In the genomic region with DNA sequence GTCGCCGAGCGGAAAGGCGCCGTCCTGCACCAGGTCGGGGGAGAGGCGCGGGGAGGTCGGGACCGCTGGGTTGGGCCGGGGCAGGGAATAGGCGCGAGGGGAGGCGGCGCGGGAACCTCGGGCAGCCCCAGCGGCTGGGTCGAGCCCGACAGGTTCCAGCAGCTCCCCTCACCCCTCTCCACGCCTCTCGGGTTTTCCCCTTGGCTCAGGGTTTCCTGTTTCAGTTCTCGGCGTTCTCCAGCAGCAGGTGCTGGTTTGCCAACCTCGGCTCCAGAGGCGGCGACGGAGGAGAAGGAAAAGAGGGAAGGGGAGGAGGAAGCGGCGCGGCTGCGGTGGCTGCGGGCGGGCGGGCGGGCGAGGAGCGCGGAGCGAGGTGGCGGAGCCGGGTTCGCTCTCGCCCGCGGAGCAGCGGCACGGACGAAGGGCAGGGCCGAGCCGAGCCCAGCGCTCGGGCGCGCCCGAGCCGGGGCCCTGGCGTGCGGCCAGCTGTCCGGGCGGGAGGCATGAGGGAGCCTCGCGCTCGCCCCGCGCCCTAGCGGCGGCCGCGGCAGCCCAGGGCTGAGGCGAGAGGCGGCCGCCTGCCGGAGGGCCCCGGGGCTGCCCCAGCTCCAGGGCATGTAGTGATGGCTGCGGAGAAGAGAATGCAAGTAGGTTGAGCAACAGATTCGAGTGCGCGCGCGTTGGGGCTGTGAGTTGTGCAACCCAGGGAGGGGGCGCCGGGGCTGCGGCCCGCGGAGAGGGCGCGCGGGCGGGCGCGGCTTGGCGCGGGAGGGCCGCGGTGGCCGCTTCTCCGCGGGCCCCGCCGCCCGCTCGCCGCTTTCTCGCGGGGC, we compare ENCODE assay signal across 1 cellular context.
TF ChIP-seq lines count a peak whose summit lies in the region.

A gene (plus strand): TSS at position 816 of the 830 bp plus-strand sequence. CDS start 20 bp downstream, outside the sequence.

TF ChIP-seq in HepG2, 621 proteins besides CTCF, POLR2A, EP300 and RAD21 (continued from another document and continues in another):
- TF ChIP-seq, protein P1, sequence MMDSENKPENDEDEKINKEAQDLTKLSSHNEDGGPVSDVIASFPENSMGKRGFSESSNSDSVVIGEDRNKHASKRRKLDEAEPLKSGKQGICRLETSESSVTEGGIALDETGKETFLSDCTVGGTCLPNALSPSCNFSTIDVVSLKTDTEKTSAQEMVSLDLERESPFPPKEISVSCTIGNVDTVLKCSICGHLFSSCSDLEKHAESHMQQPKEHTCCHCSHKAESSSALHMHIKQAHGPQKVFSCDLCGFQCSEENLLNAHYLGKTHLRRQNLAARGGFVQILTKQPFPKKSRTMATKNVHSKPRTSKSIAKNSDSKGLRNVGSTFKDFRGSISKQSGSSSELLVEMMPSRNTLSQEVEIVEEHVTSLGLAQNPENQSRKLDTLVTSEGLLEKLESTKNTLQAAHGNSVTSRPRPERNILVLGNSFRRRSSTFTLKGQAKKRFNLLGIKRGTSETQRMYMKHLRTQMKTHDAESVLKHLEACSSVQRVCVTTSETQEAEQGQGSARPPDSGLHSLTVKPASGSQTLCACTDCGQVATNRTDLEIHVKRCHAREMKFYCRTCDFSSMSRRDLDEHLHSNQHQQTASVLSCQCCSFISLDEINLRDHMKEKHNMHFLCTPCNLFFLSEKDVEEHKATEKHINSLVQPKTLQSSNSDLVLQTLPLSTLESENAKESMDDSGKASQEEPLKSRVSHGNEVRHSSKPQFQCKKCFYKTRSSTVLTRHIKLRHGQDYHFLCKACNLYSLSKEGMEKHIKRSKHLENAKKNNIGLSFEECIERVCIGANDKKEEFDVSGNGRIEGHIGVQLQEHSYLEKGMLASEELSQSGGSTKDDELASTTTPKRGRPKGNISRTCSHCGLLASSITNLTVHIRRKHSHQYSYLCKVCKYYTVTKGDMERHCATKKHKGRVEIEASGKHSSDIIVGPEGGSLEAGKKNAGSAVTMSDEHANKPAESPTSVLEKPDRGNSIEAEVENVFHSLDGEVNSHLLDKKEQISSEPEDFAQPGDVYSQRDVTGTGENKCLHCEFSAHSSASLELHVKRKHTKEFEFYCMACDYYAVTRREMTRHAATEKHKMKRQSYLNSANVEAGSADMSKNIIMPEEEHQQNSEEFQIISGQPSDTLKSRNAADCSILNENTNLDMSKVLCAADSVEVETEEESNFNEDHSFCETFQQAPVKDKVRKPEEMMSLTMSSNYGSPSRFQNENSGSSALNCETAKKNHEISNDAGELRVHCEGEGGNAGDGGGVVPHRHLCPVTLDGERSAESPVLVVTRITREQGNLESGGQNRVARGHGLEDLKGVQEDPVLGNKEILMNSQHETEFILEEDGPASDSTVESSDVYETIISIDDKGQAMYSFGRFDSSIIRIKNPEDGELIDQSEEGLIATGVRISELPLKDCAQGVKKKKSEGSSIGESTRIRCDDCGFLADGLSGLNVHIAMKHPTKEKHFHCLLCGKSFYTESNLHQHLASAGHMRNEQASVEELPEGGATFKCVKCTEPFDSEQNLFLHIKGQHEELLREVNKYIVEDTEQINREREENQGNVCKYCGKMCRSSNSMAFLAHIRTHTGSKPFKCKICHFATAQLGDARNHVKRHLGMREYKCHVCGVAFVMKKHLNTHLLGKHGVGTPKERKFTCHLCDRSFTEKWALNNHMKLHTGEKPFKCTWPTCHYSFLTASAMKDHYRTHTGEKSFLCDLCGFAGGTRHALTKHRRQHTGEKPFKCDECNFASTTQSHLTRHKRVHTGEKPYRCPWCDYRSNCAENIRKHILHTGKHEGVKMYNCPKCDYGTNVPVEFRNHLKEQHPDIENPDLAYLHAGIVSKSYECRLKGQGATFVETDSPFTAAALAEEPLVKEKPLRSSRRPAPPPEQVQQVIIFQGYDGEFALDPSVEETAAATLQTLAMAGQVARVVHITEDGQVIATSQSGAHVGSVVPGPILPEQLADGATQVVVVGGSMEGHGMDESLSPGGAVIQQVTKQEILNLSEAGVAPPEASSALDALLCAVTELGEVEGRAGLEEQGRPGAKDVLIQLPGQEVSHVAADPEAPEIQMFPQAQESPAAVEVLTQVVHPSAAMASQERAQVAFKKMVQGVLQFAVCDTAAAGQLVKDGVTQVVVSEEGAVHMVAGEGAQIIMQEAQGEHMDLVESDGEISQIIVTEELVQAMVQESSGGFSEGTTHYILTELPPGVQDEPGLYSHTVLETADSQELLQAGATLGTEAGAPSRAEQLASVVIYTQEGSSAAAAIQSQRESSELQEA (CRISPR knock-in tag; IDR thresholded peaks at IDR 0.05; ENCODE audit: not compliant biosample characterization) = peak; percentile 22
- TF ChIP-seq NFYB (CRISPR knock-in tag; IDR thresholded peaks at IDR 0.05) (no peak), ZNF317 (CRISPR knock-in tag; IDR thresholded peaks at IDR 0.05) (no peak), MAFF (IDR thresholded peaks at IDR 0.05; ENCODE audit: low read depth, low read length) (no peak), ZNF230 (CRISPR knock-in tag; IDR thresholded peaks at IDR 0.05) (no peak)
- TF ChIP-seq, protein P2, sequence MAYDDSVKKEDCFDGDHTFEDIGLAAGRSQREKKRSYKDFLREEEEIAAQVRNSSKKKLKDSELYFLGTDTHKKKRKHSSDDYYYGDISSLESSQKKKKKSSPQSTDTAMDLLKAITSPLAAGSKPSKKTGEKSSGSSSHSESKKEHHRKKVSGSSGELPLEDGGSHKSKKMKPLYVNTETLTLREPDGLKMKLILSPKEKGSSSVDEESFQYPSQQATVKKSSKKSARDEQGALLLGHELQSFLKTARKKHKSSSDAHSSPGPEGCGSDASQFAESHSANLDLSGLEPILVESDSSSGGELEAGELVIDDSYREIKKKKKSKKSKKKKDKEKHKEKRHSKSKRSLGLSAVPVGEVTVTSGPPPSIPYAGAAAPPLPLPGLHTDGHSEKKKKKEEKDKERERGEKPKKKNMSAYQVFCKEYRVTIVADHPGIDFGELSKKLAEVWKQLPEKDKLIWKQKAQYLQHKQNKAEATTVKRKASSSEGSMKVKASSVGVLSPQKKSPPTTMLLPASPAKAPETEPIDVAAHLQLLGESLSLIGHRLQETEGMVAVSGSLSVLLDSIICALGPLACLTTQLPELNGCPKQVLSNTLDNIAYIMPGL (CRISPR knock-in tag; IDR thresholded peaks at IDR 0.05; ENCODE audit: borderline replicate concordance in 1 of 2, low read depth in 1 of 2) = peak; percentile 43 to 62; a peak in 3 of 4 replicates
- TF ChIP-seq, protein P3, sequence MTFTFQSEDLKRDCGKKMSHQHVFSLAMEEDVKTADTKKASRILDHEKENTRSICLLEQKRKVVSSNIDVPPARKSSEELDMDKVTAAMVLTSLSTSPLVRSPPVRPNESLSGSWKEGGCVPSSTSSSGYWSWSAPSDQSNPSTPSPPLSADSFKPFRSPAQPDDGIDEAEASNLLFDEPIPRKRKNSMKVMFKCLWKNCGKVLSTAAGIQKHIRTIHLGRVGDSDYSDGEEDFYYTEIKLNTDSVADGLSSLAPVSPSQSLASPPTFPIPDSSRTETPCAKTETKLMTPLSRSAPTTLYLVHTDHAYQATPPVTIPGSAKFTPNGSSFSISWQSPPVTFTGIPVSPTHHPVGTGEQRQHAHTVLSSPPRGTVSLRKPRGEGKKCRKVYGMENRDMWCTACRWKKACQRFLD (CRISPR knock-in tag; IDR thresholded peaks at IDR 0.05; ENCODE audit: borderline replicate concordance) = no peak
- TF ChIP-seq, protein P4, sequence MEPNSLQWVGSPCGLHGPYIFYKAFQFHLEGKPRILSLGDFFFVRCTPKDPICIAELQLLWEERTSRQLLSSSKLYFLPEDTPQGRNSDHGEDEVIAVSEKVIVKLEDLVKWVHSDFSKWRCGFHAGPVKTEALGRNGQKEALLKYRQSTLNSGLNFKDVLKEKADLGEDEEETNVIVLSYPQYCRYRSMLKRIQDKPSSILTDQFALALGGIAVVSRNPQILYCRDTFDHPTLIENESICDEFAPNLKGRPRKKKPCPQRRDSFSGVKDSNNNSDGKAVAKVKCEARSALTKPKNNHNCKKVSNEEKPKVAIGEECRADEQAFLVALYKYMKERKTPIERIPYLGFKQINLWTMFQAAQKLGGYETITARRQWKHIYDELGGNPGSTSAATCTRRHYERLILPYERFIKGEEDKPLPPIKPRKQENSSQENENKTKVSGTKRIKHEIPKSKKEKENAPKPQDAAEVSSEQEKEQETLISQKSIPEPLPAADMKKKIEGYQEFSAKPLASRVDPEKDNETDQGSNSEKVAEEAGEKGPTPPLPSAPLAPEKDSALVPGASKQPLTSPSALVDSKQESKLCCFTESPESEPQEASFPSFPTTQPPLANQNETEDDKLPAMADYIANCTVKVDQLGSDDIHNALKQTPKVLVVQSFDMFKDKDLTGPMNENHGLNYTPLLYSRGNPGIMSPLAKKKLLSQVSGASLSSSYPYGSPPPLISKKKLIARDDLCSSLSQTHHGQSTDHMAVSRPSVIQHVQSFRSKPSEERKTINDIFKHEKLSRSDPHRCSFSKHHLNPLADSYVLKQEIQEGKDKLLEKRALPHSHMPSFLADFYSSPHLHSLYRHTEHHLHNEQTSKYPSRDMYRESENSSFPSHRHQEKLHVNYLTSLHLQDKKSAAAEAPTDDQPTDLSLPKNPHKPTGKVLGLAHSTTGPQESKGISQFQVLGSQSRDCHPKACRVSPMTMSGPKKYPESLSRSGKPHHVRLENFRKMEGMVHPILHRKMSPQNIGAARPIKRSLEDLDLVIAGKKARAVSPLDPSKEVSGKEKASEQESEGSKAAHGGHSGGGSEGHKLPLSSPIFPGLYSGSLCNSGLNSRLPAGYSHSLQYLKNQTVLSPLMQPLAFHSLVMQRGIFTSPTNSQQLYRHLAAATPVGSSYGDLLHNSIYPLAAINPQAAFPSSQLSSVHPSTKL (CRISPR knock-in tag; IDR thresholded peaks at IDR 0.05) = peak; percentile 25; the same call in 1 of the 2 replicates
- TF ChIP-seq, protein P5, sequence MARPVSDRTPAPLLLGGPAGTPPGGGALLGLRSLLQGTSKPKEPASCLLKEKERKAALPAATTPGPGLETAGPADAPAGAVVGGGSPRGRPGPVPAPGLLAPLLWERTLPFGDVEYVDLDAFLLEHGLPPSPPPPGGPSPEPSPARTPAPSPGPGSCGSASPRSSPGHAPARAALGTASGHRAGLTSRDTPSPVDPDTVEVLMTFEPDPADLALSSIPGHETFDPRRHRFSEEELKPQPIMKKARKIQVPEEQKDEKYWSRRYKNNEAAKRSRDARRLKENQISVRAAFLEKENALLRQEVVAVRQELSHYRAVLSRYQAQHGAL (CRISPR knock-in tag; IDR thresholded peaks at IDR 0.05; ENCODE audit: not compliant biosample characterization) = no peak
- TF ChIP-seq, protein P6, sequence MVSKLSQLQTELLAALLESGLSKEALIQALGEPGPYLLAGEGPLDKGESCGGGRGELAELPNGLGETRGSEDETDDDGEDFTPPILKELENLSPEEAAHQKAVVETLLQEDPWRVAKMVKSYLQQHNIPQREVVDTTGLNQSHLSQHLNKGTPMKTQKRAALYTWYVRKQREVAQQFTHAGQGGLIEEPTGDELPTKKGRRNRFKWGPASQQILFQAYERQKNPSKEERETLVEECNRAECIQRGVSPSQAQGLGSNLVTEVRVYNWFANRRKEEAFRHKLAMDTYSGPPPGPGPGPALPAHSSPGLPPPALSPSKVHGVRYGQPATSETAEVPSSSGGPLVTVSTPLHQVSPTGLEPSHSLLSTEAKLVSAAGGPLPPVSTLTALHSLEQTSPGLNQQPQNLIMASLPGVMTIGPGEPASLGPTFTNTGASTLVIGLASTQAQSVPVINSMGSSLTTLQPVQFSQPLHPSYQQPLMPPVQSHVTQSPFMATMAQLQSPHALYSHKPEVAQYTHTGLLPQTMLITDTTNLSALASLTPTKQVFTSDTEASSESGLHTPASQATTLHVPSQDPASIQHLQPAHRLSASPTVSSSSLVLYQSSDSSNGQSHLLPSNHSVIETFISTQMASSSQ (IDR thresholded peaks at IDR 0.05; ENCODE audit: low read depth) = no peak
- TF ChIP-seq, protein P6 (CRISPR knock-in tag; IDR thresholded peaks at IDR 0.05; ENCODE audit: borderline replicate concordance) = no peak
- TF ChIP-seq, protein P7, sequence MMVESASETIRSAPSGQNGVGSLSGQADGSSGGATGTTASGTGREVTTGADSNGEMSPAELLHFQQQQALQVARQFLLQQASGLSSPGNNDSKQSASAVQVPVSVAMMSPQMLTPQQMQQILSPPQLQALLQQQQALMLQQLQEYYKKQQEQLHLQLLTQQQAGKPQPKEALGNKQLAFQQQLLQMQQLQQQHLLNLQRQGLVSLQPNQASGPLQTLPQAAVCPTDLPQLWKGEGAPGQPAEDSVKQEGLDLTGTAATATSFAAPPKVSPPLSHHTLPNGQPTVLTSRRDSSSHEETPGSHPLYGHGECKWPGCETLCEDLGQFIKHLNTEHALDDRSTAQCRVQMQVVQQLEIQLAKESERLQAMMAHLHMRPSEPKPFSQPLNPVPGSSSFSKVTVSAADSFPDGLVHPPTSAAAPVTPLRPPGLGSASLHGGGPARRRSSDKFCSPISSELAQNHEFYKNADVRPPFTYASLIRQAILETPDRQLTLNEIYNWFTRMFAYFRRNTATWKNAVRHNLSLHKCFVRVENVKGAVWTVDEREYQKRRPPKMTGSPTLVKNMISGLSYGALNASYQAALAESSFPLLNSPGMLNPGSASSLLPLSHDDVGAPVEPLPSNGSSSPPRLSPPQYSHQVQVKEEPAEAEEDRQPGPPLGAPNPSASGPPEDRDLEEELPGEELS (CRISPR knock-in tag; IDR thresholded peaks at IDR 0.05) = no peak
- TF ChIP-seq, protein P8, sequence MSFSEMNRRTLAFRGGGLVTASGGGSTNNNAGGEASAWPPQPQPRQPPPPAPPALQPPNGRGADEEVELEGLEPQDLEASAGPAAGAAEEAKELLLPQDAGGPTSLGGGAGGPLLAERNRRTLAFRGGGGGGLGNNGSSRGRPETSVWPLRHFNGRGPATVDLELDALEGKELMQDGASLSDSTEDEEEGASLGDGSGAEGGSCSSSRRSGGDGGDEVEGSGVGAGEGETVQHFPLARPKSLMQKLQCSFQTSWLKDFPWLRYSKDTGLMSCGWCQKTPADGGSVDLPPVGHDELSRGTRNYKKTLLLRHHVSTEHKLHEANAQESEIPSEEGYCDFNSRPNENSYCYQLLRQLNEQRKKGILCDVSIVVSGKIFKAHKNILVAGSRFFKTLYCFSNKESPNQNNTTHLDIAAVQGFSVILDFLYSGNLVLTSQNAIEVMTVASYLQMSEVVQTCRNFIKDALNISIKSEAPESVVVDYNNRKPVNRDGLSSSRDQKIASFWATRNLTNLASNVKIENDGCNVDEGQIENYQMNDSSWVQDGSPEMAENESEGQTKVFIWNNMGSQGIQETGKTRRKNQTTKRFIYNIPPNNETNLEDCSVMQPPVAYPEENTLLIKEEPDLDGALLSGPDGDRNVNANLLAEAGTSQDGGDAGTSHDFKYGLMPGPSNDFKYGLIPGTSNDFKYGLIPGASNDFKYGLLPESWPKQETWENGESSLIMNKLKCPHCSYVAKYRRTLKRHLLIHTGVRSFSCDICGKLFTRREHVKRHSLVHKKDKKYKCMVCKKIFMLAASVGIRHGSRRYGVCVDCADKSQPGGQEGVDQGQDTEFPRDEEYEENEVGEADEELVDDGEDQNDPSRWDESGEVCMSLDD (CRISPR knock-in tag; IDR thresholded peaks at IDR 0.05; ENCODE audit: borderline replicate concordance) = no peak
